In genomic region chr3:188153949-188154757, GRCh38 we compare ENCODE assay signal across 1 cellular context.
A peak's percentile ranks its signal among the peaks of the same experiment; 100 is the strongest.
TF ChIP-seq lines count a peak whose summit lies in the region.

TSS of gene LPP (plus strand) at chr3:188154157. CDS start at chr3:188406121, 251,964 bp downstream.

TF ChIP-seq in HepG2, 621 proteins besides CTCF, POLR2A, EP300 and RAD21 (continued from another document and continues in another):
- TF ChIP-seq KIAA2018 (CRISPR knock-in tag; IDR thresholded peaks at IDR 0.05; ENCODE audit: borderline replicate concordance) (no peak), ZSCAN29 (CRISPR knock-in tag; conservative IDR thresholded peaks at IDR 0.05) (no peak), ZNF710 (CRISPR knock-in tag; IDR thresholded peaks at IDR 0.05; ENCODE audit: borderline replicate concordance) (no peak; the same call in 1 of the 2 replicates), ISL2 (CRISPR knock-in tag; IDR thresholded peaks at IDR 0.05) (no peak), PHF8 (CRISPR knock-in tag; IDR thresholded peaks at IDR 0.05) (peak; percentile 67), NKX3-1 (CRISPR knock-in tag; IDR thresholded peaks at IDR 0.05) (peak; percentile 52; the same call in 1 of the 2 replicates), MXI1 (IDR thresholded peaks at IDR 0.05; ENCODE audit: borderline replicate concordance, low read depth, low read length) (no peak), TBP (CRISPR knock-in tag; IDR thresholded peaks at IDR 0.05) (no peak), ZC3H13 (CRISPR knock-in tag; IDR thresholded peaks at IDR 0.05) (0 out of 2 replicates have a peak, but pooled peaks have one; percentile 53), ZNF547 (CRISPR knock-in tag; IDR thresholded peaks at IDR 0.05) (no peak), ATF6 (CRISPR knock-in tag; conservative IDR thresholded peaks at IDR 0.05) (no peak), ZFP62 (CRISPR knock-in tag; IDR thresholded peaks at IDR 0.05) (no peak), FUBP1 (CRISPR knock-in tag; IDR thresholded peaks at IDR 0.05; ENCODE audit: borderline replicate concordance) (no peak), ZNF512 (CRISPR knock-in tag; IDR thresholded peaks at IDR 0.05) (no peak), ZNF280D (CRISPR knock-in tag; IDR thresholded peaks at IDR 0.05) (no peak), MYNN (CRISPR knock-in tag; IDR thresholded peaks at IDR 0.05; ENCODE audit: low read depth) (no peak), ZNF776 (CRISPR knock-in tag; IDR thresholded peaks at IDR 0.05) (0 out of 2 replicates have a peak, but pooled peaks have one; percentile 3), FOXK2 (IDR thresholded peaks at IDR 0.05) (no peak), ZXDC (CRISPR knock-in tag; IDR thresholded peaks at IDR 0.05) (no peak), TBX2 (CRISPR knock-in tag; IDR thresholded peaks at IDR 0.05; ENCODE audit: borderline replicate concordance) (peak; percentile 44; the same call in 1 of the 2 replicates), PRMT3 (CRISPR knock-in tag; IDR thresholded peaks at IDR 0.05; ENCODE audit: borderline replicate concordance, low read depth) (no peak), ZNF7 (CRISPR knock-in tag; IDR thresholded peaks at IDR 0.05) (no peak), HHEX (CRISPR knock-in tag; IDR thresholded peaks at IDR 0.05) (no peak), ZFP82 (CRISPR knock-in tag; IDR thresholded peaks at IDR 0.05; ENCODE audit: borderline replicate concordance) (peak; percentile 72; the same call in 1 of the 2 replicates), USF2 (IDR thresholded peaks at IDR 0.05; ENCODE audit: low read depth, low read length) (no peak), USF2 (CRISPR knock-in tag; IDR thresholded peaks at IDR 0.05; ENCODE audit: borderline replicate concordance) (no peak), JARID2 (CRISPR knock-in tag; IDR thresholded peaks at IDR 0.05; ENCODE audit: insufficient replicate concordance) (no peak), ZNF207 (IDR thresholded peaks at IDR 0.05; ENCODE audit: borderline replicate concordance) (no peak), TEAD3 (CRISPR knock-in tag; optimal IDR thresholded peaks at IDR 0.05; ENCODE audit: borderline replicate concordance) (peak; percentile 16), ZFY (CRISPR knock-in tag; IDR thresholded peaks at IDR 0.05) (peak; percentile 50), SRY (CRISPR knock-in tag; IDR thresholded peaks at IDR 0.05) (no peak), RCOR2 (CRISPR knock-in tag; IDR thresholded peaks at IDR 0.05) (peak; percentile 54; the same call in 1 of the 2 replicates), NR2F6 (IDR thresholded peaks at IDR 0.05) (no peak), NR2F6 (CRISPR knock-in tag; IDR thresholded peaks at IDR 0.05) (no peak)
